ENCODE assay signal across 25 cellular contexts in genomic region chr14:72754949-72755348, GRCh38.
"Had no signal": no experiment of that assay in that cellular context is flagged by ENCODE, and none has a peak within 500 bp of the region (broad histone marks: within the 10 kb centered on the region; RNA-seq: fewer than 3 reads in every experiment).

No MANE protein-coding gene starts in this region.

- H3K36me3 ChIP-seq: ovary, prostate gland, stomach, thyroid gland, transverse colon, upper lobe of left lung, vagina had no signal

- H3K4me1 ChIP-seq: prostate gland, stomach, testis, thyroid gland, transverse colon, upper lobe of left lung, vagina had no signal

- H2AFZ ChIP-seq: hepatocyte had no signal

- H3K27ac ChIP-seq: hepatocyte, left ventricle myocardium inferior, ovary, prostate gland, skin epidermis, stomach, testis, thyroid gland, transverse colon, upper lobe of left lung, vagina had no signal

- H3K4me3 ChIP-seq: hepatocyte, left ventricle myocardium inferior, mucosa of descending colon, ovary, prostate gland, skin epidermis, stomach, testis, thyroid gland, transverse colon, upper lobe of left lung, vagina had no signal

- H3K4me2 ChIP-seq: hepatocyte had no signal

- H3K27me3 ChIP-seq: hepatocyte, ovary, stomach, testis, thyroid gland, transverse colon, upper lobe of left lung, vagina had no signal

- ATAC-seq: mucosa of descending colon; naive thymus-derived CD8-positive, alpha-beta T cell; sciatic nerve; stimulated activated naive B cell treated with anti-CD40 and anti-IgM and Interleukin-4, amounts not matched to agents 10 μg/mL and 1 μg/mL and 100 μg/mL, for 72 hours; stimulated activated naive CD8-positive, alpha-beta T cell treated with anti-CD3 and anti-CD28 coated beads, Interleukin-15, Interleukin-2, amounts not matched to agents 100 U/mL and 50 U/mL, for 24 hours had no signal

- H3K79me2 ChIP-seq: hepatocyte had no signal

- H3K9me3 ChIP-seq: prostate gland, testis, thyroid gland, vagina had no signal

- DNase-seq: islet precursor cell; left ventricle myocardium inferior; midbrain; mucosa of descending colon; naive thymus-derived CD8-positive, alpha-beta T cell; nucleus accumbens; ovary; retina; right cardiac atrium; stimulated activated CD4-positive, alpha-beta T cell treated with anti-CD3 and anti-CD28 coated beads, Interleukin-12 subunit alpha, Interleukin-12 subunit beta, amount 100 ng/mL, for 4 hours; stimulated activated CD4-positive, alpha-beta T cell treated with anti-CD3 and anti-CD28 coated beads, Interleukin-15, amount 100 ng/mL, for 24 hours; stimulated activated CD4-positive, alpha-beta T cell treated with anti-CD3 and anti-CD28 coated beads, Interleukin-2, amount 100 ng/mL, for 24 hours; stimulated activated CD4-positive, alpha-beta T cell treated with anti-CD3 and anti-CD28 coated beads, Interleukin-4, amount 100 ng/mL, for 1 hour; stimulated activated naive B cell treated with anti-CD40 and anti-IgM and Interleukin-4, amounts not matched to agents 10 μg/mL and 1 μg/mL and 100 μg/mL, for 72 hours; stimulated activated naive CD8-positive, alpha-beta T cell treated with anti-CD3 and anti-CD28 coated beads, Interleukin-15, Interleukin-2, amounts not matched to agents 100 U/mL and 50 U/mL, for 24 hours; stomach; testis; thyroid gland; transverse colon; upper lobe of left lung had no signal
